Comparison of ENCODE assay signal across 1 cellular context in genomic region chr13:110507678-110508381, GRCh38.
TF ChIP-seq lines count a peak whose summit lies in the region.

No MANE protein-coding gene starts in this region.

TF ChIP-seq in HepG2, 621 proteins besides CTCF, POLR2A, EP300 and RAD21 (continued from another document):
- no peak for TF ChIP-seq MNT (IDR thresholded peaks at IDR 0.05)
- no peak for TF ChIP-seq CREBL2 (CRISPR knock-in tag; IDR thresholded peaks at IDR 0.05; ENCODE audit: borderline replicate concordance)
- TF ChIP-seq REL (CRISPR knock-in tag; conservative IDR thresholded peaks at IDR 0.05): no peak
- TF ChIP-seq MAFG (CRISPR knock-in tag; IDR thresholded peaks at IDR 0.05): no peak
- no peak for TF ChIP-seq ZNF430 (CRISPR knock-in tag; IDR thresholded peaks at IDR 0.05)
- no peak for TF ChIP-seq ETS1 (CRISPR knock-in tag; IDR thresholded peaks at IDR 0.05)
- no peak for TF ChIP-seq HNRNPK (IDR thresholded peaks at IDR 0.05; ENCODE audit: low read depth, low read length, poor library complexity, severe bottlenecking)
- no peak for TF ChIP-seq ZNF160 (CRISPR knock-in tag; IDR thresholded peaks at IDR 0.05)
- TF ChIP-seq CREB1 (IDR thresholded peaks at IDR 0.05): no peak
- TF ChIP-seq CREB1 (CRISPR knock-in tag; IDR thresholded peaks at IDR 0.05): no peak
- no peak for TF ChIP-seq MLX (CRISPR knock-in tag; IDR thresholded peaks at IDR 0.05)
- no peak for TF ChIP-seq ZNF576 (CRISPR knock-in tag; IDR thresholded peaks at IDR 0.05)
- TF ChIP-seq ZNF75D (CRISPR knock-in tag; IDR thresholded peaks at IDR 0.05; ENCODE audit: borderline replicate concordance): no peak
- TF ChIP-seq POGK (CRISPR knock-in tag; conservative IDR thresholded peaks at IDR 0.05): no peak
- no peak for TF ChIP-seq MLLT10 (CRISPR knock-in tag; IDR thresholded peaks at IDR 0.05)
- no peak for TF ChIP-seq TERF1 (CRISPR knock-in tag; IDR thresholded peaks at IDR 0.05)
TF ChIP-seq in HepG2: peak in this region for 0.
